ENCODE assay signal across 13 cellular contexts in the genomic region with DNA sequence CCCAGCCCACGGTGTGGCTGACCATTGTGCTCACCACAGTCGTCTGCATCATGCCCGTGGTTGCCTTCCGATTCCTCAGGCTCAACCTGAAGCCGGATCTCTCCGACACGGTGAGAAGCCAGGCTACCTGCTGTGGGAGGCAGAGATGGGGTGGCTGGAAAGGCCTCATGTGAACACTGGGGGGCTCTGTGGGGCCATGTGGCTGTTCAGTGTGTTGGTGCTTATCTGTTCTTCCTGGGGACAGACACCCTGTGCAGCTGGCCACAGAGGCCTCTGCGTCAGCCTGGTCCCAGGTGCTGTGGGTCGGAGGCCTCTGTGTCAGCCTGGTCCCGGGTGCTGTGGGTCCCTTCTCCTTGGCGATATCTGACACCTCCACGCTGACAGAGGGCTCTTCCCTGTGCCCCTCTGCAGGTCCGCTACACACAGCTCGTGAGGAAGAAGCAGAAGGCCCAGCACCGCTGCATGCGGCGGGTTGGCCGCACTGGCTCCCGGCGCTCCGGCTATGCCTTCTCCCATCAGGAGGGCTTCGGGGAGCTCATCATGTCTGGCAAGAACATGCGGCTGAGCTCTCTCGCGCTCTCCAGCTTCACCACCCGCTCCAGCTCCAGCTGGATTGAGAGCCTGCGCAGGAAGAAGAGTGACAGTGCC. TPM values are rescaled to one million over a fixed set of nuclear protein-coding genes. Genes with fewer than 3 reads are reported as not detected.
A peak's percentile ranks its signal among the peaks of the same experiment; 100 is the strongest.
DNase-seq lines count a peak whose midpoint lies in the region; ATAC-seq, FAIRE-seq and TF ChIP-seq lines count a peak whose summit lies in the region.
"Had no signal": no experiment of that assay in that cellular context is flagged by ENCODE, and none has a peak within 500 bp of the region (broad histone marks: within the 10 kb centered on the region; RNA-seq: fewer than 3 reads in every experiment).

No MANE protein-coding gene starts in this region.

- no peak overlapping the region for H2AFZ ChIP-seq in GM12878 (ENCODE audit: control insufficient read depth, low read depth, low read length)

- SMC1A ChIA-PET in GM12878 (lab: Charles Lee; ENCODE audit: uncharacterized antibody, unreplicated experiment) = interaction anchor here (0.7 to 4.4 kb wide), 10 partner anchors 10 to 198 kb away, joined by 3 to 33 read pairs (median 3); no protein-coding TSS in a partner anchor

- RAD21 ChIA-PET in GM12878 (lab: Charles Lee; ENCODE audit: unreplicated experiment) = interaction anchor here (0.7 to 1.3 kb wide), 9 partner anchors 22 to 198 kb away, joined by 3 to 11 read pairs (median 3); no protein-coding TSS in a partner anchor

- H3K27me3 ChIP-seq in GM12878 (replicated peaks in 1 of 2; ENCODE audit: control insufficient read depth in 2 of 2, insufficient read depth in 2 of 2, low read length in 1 of 2) = peaks cover 0 to 5% of the 10 kb centered on the region in 2 experiments; a peak in 2 of 4 replicates

- H3K27ac Mint-ChIP-seq in activated naive CD4-positive, alpha-beta T cell treated with anti-CD3 and anti-CD28 coated beads, Interleukin-2, amount 50 U/mL, for 72 hours = peak overlapping the region; percentile 9 to 87
- H3K27ac Mint-ChIP-seq in stimulated activated effector memory CD8-positive, alpha-beta T cell treated with anti-CD3 and anti-CD28 coated beads, Interleukin-12 subunit alpha, Interleukin-12 subunit beta, amount 100 ng/mL, for 72 hours = peak overlapping the region; percentile 62
- H3K27ac Mint-ChIP-seq: stimulated activated naive B cell treated with anti-CD40 and anti-IgM and Interleukin-4, amounts not matched to agents 10 μg/mL and 1 μg/mL and 100 μg/mL, for 72 hours had no signal

- CTCF ChIA-PET in GM12878 (lab: Yijun Ruan, JAX) = interaction anchor here (0.7 to 12.1 kb wide), 12 partner anchors 8 to 198 kb away, joined by 3 to 94 read pairs (median 5); no protein-coding TSS in a partner anchor

- no peak for DNase-seq in activated naive CD4-positive, alpha-beta T cell treated with anti-CD3 and anti-CD28 coated beads, Interleukin-2, amount 50 U/mL, for 72 hours (ENCODE audit: low spot score in 2 of 2)
- no peak for DNase-seq in activated naive CD4-positive, alpha-beta T cell treated with Interleukin-2 at 50 U/mL for 16 hours
- DNase-seq in KBM-7 = peak; percentile 39
- DNase-seq in GM12878 (ENCODE audit: low read depth, low spot score) = no peak
- no peak for DNase-seq in stimulated activated effector memory CD8-positive, alpha-beta T cell treated with anti-CD3 and anti-CD28 coated beads, Interleukin-12 subunit alpha, Interleukin-12 subunit beta, amount 100 ng/mL, for 72 hours (ENCODE audit: low spot score in 2 of 2)
- no peak for DNase-seq in lower leg skin (ENCODE audit: low spot score in 2 of 2)
- DNase-seq: mucosa of descending colon; NCI-H1105 treated with DMSO at 0.1 percent for 48 hours; NCI-H774; stimulated activated naive B cell treated with anti-CD40 and anti-IgM and Interleukin-4, amounts not matched to agents 10 μg/mL and 1 μg/mL and 100 μg/mL, for 72 hours had no signal

- TF ChIP-seq CTCF in GM12878 (IDR thresholded peaks at IDR 0.05 in 2 of 3, conservative IDR thresholded peaks at IDR 0.05 in 1 of 3; ENCODE audit: control insufficient read depth in 2 of 3, extremely low read depth in 1 of 3, insufficient read depth in 1 of 3, low read depth in 3 of 3, low read length in 3 of 3) = peak; percentile 30 to 51 (median 48); a peak in 4 of 6 replicates
- no peak for TF ChIP-seq CTCF in lower leg skin (IDR thresholded peaks at IDR 0.05)

- H3K4me1 ChIP-seq in GM12878 (ENCODE audit: control insufficient read depth, insufficient read depth, low read length) = peaks cover 8% of the 10 kb centered on the region

- H3K9me3 ChIP-seq in GM12878 (replicated peaks; ENCODE audit: control insufficient read depth, insufficient read depth, low read length) = no peaks in the 10 kb centered on the region
- H3K9me3 ChIP-seq: BLaER1, mucosa of descending colon had no signal

- POLR2A ChIA-PET in GM12878 (lab: Charles Lee) = interaction anchor here (0.6 kb wide), 1 partner anchor 197 kb away, joined by 4 read pairs; no protein-coding TSS in a partner anchor

- no peak overlapping the region for H3K27ac ChIP-seq in GM12878 (ENCODE audit: control insufficient read depth, insufficient read depth)
- H3K27ac ChIP-seq: BLaER1 had no signal

- no peak for TF ChIP-seq EP300 in GM12878 (IDR thresholded peaks at IDR 0.05; ENCODE audit: borderline replicate concordance in 1 of 2, control insufficient read depth in 1 of 2, low read depth in 2 of 2, low read length in 2 of 2)

- H3K36me3 Mint-ChIP-seq in activated naive CD4-positive, alpha-beta T cell treated with anti-CD3 and anti-CD28 coated beads, Interleukin-2, amount 50 U/mL, for 72 hours = peaks cover 6 to 40% of the 10 kb centered on the region in 2 donors
- peaks cover 74% of the 10 kb centered on the region for H3K36me3 Mint-ChIP-seq in stimulated activated effector memory CD8-positive, alpha-beta T cell treated with anti-CD3 and anti-CD28 coated beads, Interleukin-12 subunit alpha, Interleukin-12 subunit beta, amount 100 ng/mL, for 72 hours

- no peak overlapping the region for H3K9ac ChIP-seq in GM12878 (ENCODE audit: control insufficient read depth, insufficient read depth, low read length)
- H3K9ac ChIP-seq: BLaER1 had no signal

- H3K4me3 ChIP-seq in GM12878 (no peak overlapping the region), lower leg skin (ENCODE audit: low read depth, poor library complexity, severe bottlenecking) (no peak overlapping the region)
- H3K4me3 ChIP-seq: BLaER1, mucosa of descending colon had no signal

- no peaks in the 10 kb centered on the region for H4K20me1 ChIP-seq in GM12878 (ENCODE audit: control insufficient read depth, insufficient read depth)

- H3K36me3 ChIP-seq in GM12878 (ENCODE audit: control insufficient read depth in 2 of 2, insufficient read depth in 2 of 2, low read length in 1 of 2) = peaks cover 2 to 19% of the 10 kb centered on the region in 2 experiments

- TF ChIP-seq POLR2A in GM12878 (IDR thresholded peaks at IDR 0.05; ENCODE audit: low read depth, low read length) = no peak
- no peak for TF ChIP-seq POLR2A in lower leg skin (IDR thresholded peaks at IDR 0.05)

- WGBS in GM12878 (ENCODE audit: insufficient coverage, insufficient replicate concordance, low lambda C conversion rate, missing lambda C conversion rate) = 85% methylated on average over 27 of the region's 27 CpGs
- 94 to 96% methylated on average over 27 of the region's 27 CpGs for WGBS in lower leg skin, 2 donors

- H3K4me1 Mint-ChIP-seq in stimulated activated effector memory CD8-positive, alpha-beta T cell treated with anti-CD3 and anti-CD28 coated beads, Interleukin-12 subunit alpha, Interleukin-12 subunit beta, amount 100 ng/mL, for 72 hours = peaks cover 65% of the 10 kb centered on the region

- BruUV-seq in GM12878 (replicated peaks; lab: Mats Ljungman, UMichigan) = no TSS peak

- FAIRE-seq in GM12878 (lab: Jason Lieb, UNC) = no peak

- H3K4me3 Mint-ChIP-seq in stimulated activated effector memory CD8-positive, alpha-beta T cell treated with anti-CD3 and anti-CD28 coated beads, Interleukin-12 subunit alpha, Interleukin-12 subunit beta, amount 100 ng/mL, for 72 hours = no peak overlapping the region
- H3K4me3 Mint-ChIP-seq: stimulated activated naive B cell treated with anti-CD40 and anti-IgM and Interleukin-4, amounts not matched to agents 10 μg/mL and 1 μg/mL and 100 μg/mL, for 72 hours had no signal

- no peaks in the 10 kb centered on the region for H3K9me3 Mint-ChIP-seq in activated naive CD4-positive, alpha-beta T cell treated with anti-CD3 and anti-CD28 coated beads, Interleukin-2, amount 50 U/mL, for 72 hours
- no peaks in the 10 kb centered on the region for H3K9me3 Mint-ChIP-seq in stimulated activated effector memory CD8-positive, alpha-beta T cell treated with anti-CD3 and anti-CD28 coated beads, Interleukin-12 subunit alpha, Interleukin-12 subunit beta, amount 100 ng/mL, for 72 hours
- H3K9me3 Mint-ChIP-seq: stimulated activated naive B cell treated with anti-CD40 and anti-IgM and Interleukin-4, amounts not matched to agents 10 μg/mL and 1 μg/mL and 100 μg/mL, for 72 hours had no signal

- H3K79me2 ChIP-seq in GM12878 (ENCODE audit: control insufficient read depth, insufficient read depth, low read length) = no peaks in the 10 kb centered on the region

- in situ Hi-C loops in KBM-7 (cut with MboI; ENCODE audit: low pct_unique_long_range_greater_than_20kb, low sequenced_read_pairs) = no loop called here
- in situ Hi-C loops in GM12878 (cut with MboI) = no loop called here

- peak; percentile 56 for TF ChIP-seq RAD21 in GM12878 (IDR thresholded peaks at IDR 0.05; ENCODE audit: insufficient read depth, low read depth, low read length)

- H3K4me2 ChIP-seq in GM12878 (ENCODE audit: control insufficient read depth, insufficient read depth) = no peak overlapping the region
- H3K4me2 ChIP-seq: BLaER1 had no signal

- intact Hi-C loops in GM12878 (cut with micrococcal nuclease; ENCODE audit: unreplicated experiment) (loop anchor here (1.0 kb wide), 1 partner anchor 130 kb away; no protein-coding TSS in a partner anchor), lower leg skin (cut with DNase I; ENCODE audit: low total_unique reads) (no loop called here)

- ATAC-seq in activated naive CD4-positive, alpha-beta T cell treated with anti-CD3 and anti-CD28 coated beads, Interleukin-2, amount 50 U/mL, for 72 hours = no peak
- ATAC-seq in GM12878 (peak; percentile 63), GM21526 (IDR thresholded peaks at IDR 0.05; ENCODE audit: low FRiP score, unreplicated experiment) (no peak), HG02973 (IDR thresholded peaks at IDR 0.05; ENCODE audit: unreplicated experiment) (no peak)
- ATAC-seq in stimulated activated effector memory CD8-positive, alpha-beta T cell treated with anti-CD3 and anti-CD28 coated beads, Interleukin-12 subunit alpha, Interleukin-12 subunit beta, amount 100 ng/mL, for 72 hours = no peak
- ATAC-seq: mucosa of descending colon; stimulated activated naive B cell treated with anti-CD40 and anti-IgM and Interleukin-4, amounts not matched to agents 10 μg/mL and 1 μg/mL and 100 μg/mL, for 72 hours had no signal

RNA-seq across cellular contexts. Expression of gene ATP8B2, which starts 23.2 kb away (rescaled TPM):
- total RNA-seq in activated naive CD4-positive, alpha-beta T cell treated with anti-CD3 and anti-CD28 coated beads, Interleukin-2, amount 50 U/mL, for 72 hours = 10 to 100 TPM; 48.0 to 56.1 TPM
- total RNA-seq in GM12878 (2013; cell fraction: nucleolus; rRNA removed) = 32.5 and 33.7 TPM in 2 replicates
- total RNA-seq in GM12878 (2014; rRNA removed) (51.1 and 61.8 TPM in 2 replicates), GM12878 (2014; rRNA removed; fragmentation: Illumina TruSeq; extraction: Trizol) (20.1 and 21.2 TPM in 2 replicates), GM12878 (2021) (37.1 and 39.7 TPM in 2 replicates), lower leg skin (10 to 100 TPM in 3 of 4 donors, 1 to 10 TPM in 1; 9.1 to 30.8 (median 19.6) TPM)
- 5.0 TPM for polyA plus RNA-seq in GM12878 (2011; ENCODE audit: low read depth)
- polyA plus RNA-seq in GM12878 (2011; rRNA removed) (4.5 and 6.1 TPM in 2 replicates), GM12878 (2014; fragmentation: Illumina TruSeq; extraction: Trizol) (15.2 and 20.2 TPM in 2 replicates), GM12878 (2014; fragmentation: Nextera tagmentation; extraction: Ambion mirVana) (under 1 TPM; 0.44 to 0.82 TPM), GM12878 (2014; rRNA removed) (38.8 and 51.7 TPM in 2 replicates), GM12878 (2016; fragmentation: Nextera tagmentation; extraction: Ambion mirVana) (1 to 10 TPM; 7.8 to 9.7 TPM)
- 11.0 TPM in 2 replicates for polyA plus RNA-seq in GM12878 (2011; cell fraction: cytosol; rRNA removed)
- polyA plus RNA-seq in GM12878 (2011; cell fraction: nucleus; rRNA removed) = 20.0 and 24.3 TPM in 2 replicates
- polyA plus RNA-seq in GM12878 (2012) = 6.5 and 8.2 TPM in 2 replicates
- polyA minus RNA-seq in GM12878 (2011; rRNA and poly(A)+ RNA removed) = 10.5 and 11.7 TPM in 2 replicates
- 3.6 and 4.0 TPM in 2 replicates for polyA minus RNA-seq in GM12878 (2011; cell fraction: cytosol; rRNA and poly(A)+ RNA removed)
- polyA minus RNA-seq in GM12878 (2011; cell fraction: nucleus; rRNA and poly(A)+ RNA removed) = 7.0 and 10.1 TPM in 2 replicates

RNA-seq across cellular contexts. Expression of gene AQP10, which starts 27.7 kb away (rescaled TPM):
- total RNA-seq in activated naive CD4-positive, alpha-beta T cell treated with anti-CD3 and anti-CD28 coated beads, Interleukin-2, amount 50 U/mL, for 72 hours = not detected
- not detected in 2 replicates for total RNA-seq in GM12878 (2013; cell fraction: nucleolus; rRNA removed)
- total RNA-seq in GM12878 (2014; rRNA removed) = not detected in 2 replicates
- not detected in 2 replicates for total RNA-seq in GM12878 (2014; rRNA removed; fragmentation: Illumina TruSeq; extraction: Trizol)
- not detected in 2 replicates for total RNA-seq in GM12878 (2021)
- polyA plus RNA-seq in GM12878 (2011; ENCODE audit: low read depth) = not detected
- not detected in 2 replicates for polyA plus RNA-seq in GM12878 (2011; rRNA removed)
- not detected in 2 replicates for polyA plus RNA-seq in GM12878 (2011; cell fraction: cytosol; rRNA removed)
- not detected in 2 replicates for polyA plus RNA-seq in GM12878 (2011; cell fraction: nucleus; rRNA removed)
- not detected in 2 replicates for polyA plus RNA-seq in GM12878 (2012)
- polyA plus RNA-seq in GM12878 (2014; fragmentation: Illumina TruSeq; extraction: Trizol) = not detected in 2 replicates
- not detected for polyA plus RNA-seq in GM12878 (2014; fragmentation: Nextera tagmentation; extraction: Ambion mirVana)
- not detected in 2 replicates for polyA plus RNA-seq in GM12878 (2014; rRNA removed)
- polyA plus RNA-seq in GM12878 (2016; fragmentation: Nextera tagmentation; extraction: Ambion mirVana) = not detected
- polyA minus RNA-seq in GM12878 (2011; rRNA and poly(A)+ RNA removed) = not detected in 2 replicates
- not detected in 2 replicates for polyA minus RNA-seq in GM12878 (2011; cell fraction: cytosol; rRNA and poly(A)+ RNA removed)
- not detected in 2 replicates for polyA minus RNA-seq in GM12878 (2011; cell fraction: nucleus; rRNA and poly(A)+ RNA removed)
- total RNA-seq in lower leg skin = not detected
- total RNA-seq: mucosa of descending colon had no signal

RNA-seq across cellular contexts. Expression of gene IL6R, which starts 56.6 kb away (rescaled TPM):
- total RNA-seq in activated naive CD4-positive, alpha-beta T cell treated with anti-CD3 and anti-CD28 coated beads, Interleukin-2, amount 50 U/mL, for 72 hours = 1 to 10 TPM; 6.7 to 8.5 TPM
- total RNA-seq in GM12878 (2013; cell fraction: nucleolus; rRNA removed) = 50.9 and 61.1 TPM in 2 replicates
- 29.3 and 31.9 TPM in 2 replicates for total RNA-seq in GM12878 (2014; rRNA removed)
- total RNA-seq in GM12878 (2014; rRNA removed; fragmentation: Illumina TruSeq; extraction: Trizol) = 17.4 and 18.2 TPM in 2 replicates
- 37.7 and 43.4 TPM in 2 replicates for total RNA-seq in GM12878 (2021)
- 3.2 TPM for polyA plus RNA-seq in GM12878 (2011; ENCODE audit: low read depth)
- polyA plus RNA-seq in GM12878 (2011; rRNA removed) = 4.0 and 6.1 TPM in 2 replicates
- polyA plus RNA-seq in GM12878 (2011; cell fraction: cytosol; rRNA removed) = 10.7 and 11.6 TPM in 2 replicates
- 4.5 and 6.2 TPM in 2 replicates for polyA plus RNA-seq in GM12878 (2011; cell fraction: nucleus; rRNA removed)
- 2.8 and 4.3 TPM in 2 replicates for polyA plus RNA-seq in GM12878 (2012)
- polyA plus RNA-seq in GM12878 (2014; fragmentation: Illumina TruSeq; extraction: Trizol) = 21.7 and 23.9 TPM in 2 replicates
- polyA plus RNA-seq in GM12878 (2014; fragmentation: Nextera tagmentation; extraction: Ambion mirVana) = 1 to 10 TPM; 1.9 to 3.9 TPM
- polyA plus RNA-seq in GM12878 (2014; rRNA removed) = 34.0 and 45.3 TPM in 2 replicates
- polyA plus RNA-seq in GM12878 (2016; fragmentation: Nextera tagmentation; extraction: Ambion mirVana) = 10 to 100 TPM; 16.5 to 16.8 TPM
- polyA minus RNA-seq in GM12878 (2011; rRNA and poly(A)+ RNA removed) = 10.0 and 12.5 TPM in 2 replicates
- polyA minus RNA-seq in GM12878 (2011; cell fraction: cytosol; rRNA and poly(A)+ RNA removed) = 5.1 and 6.0 TPM in 2 replicates
- 5.5 and 8.9 TPM in 2 replicates for polyA minus RNA-seq in GM12878 (2011; cell fraction: nucleus; rRNA and poly(A)+ RNA removed)
- total RNA-seq in lower leg skin = 10 to 100 TPM; 14.7 to 42.1 (median 21.8) TPM

Comparison
In these comparisons a context has a peak if more than half of its experiments do, and no peak if none do; other contexts are left out.
1. CTCF ChIP-seq: peak in GM12878 (3 of 3); none in lower leg skin (0 of 3).